Comparison of ENCODE assay signal across 9 cellular contexts in genomic region chr11:115924744-115925567, GRCh38.
DNase-seq lines count a peak whose midpoint lies in the region; ATAC-seq and TF ChIP-seq lines count a peak whose summit lies in the region.
"Had no signal": no experiment of that assay in that cellular context is flagged by ENCODE, and none has a peak within 500 bp of the region (broad histone marks: within the 10 kb centered on the region; RNA-seq: fewer than 3 reads in every experiment).

No MANE protein-coding gene starts in this region.

- ATAC-seq in HG02884 (IDR thresholded peaks at IDR 0.05; ENCODE audit: unreplicated experiment) (peak; percentile 84), T-helper 17 cell (peak; percentile 50)

- H3K27me3 ChIP-seq in left ventricle myocardium inferior (ENCODE audit: low read depth): peaks cover 42% of the 10 kb centered on the region

- no peak overlapping the region for H3K27ac ChIP-seq in left ventricle myocardium inferior (replicated peaks)

- H3K9me3 ChIP-seq in T-helper 17 cell (ENCODE audit: control insufficient read depth, low read length, poor library complexity, severe bottlenecking) (no peaks in the 10 kb centered on the region), left ventricle myocardium inferior (replicated peaks) (no peaks in the 10 kb centered on the region)

- H3K4me1 ChIP-seq in left ventricle myocardium inferior: peaks cover 4% of the 10 kb centered on the region

- no peak for TF ChIP-seq CTCF in left ventricle myocardium inferior (IDR thresholded peaks at IDR 0.05; ENCODE audit: borderline replicate concordance)

- no peaks in the 10 kb centered on the region for H3K36me3 ChIP-seq in left ventricle myocardium inferior

- H3K4me1 Mint-ChIP-seq in T-helper 17 cell: no peaks in the 10 kb centered on the region

- H3K4me3 Mint-ChIP-seq in T-helper 17 cell: no peak overlapping the region

- H3K36me3 Mint-ChIP-seq in T-helper 17 cell (ENCODE audit: low read depth): no peaks in the 10 kb centered on the region

- no peak overlapping the region for H3K27ac Mint-ChIP-seq in T-helper 17 cell

- no peaks in the 10 kb centered on the region for H3K27me3 Mint-ChIP-seq in T-helper 17 cell

- DNase-seq in stimulated activated CD4-positive, alpha-beta T cell treated with anti-CD3 and anti-CD28 coated beads, Interleukin-4, amount 100 ng/mL, for 24 hours: peak; percentile 21
- no peak for DNase-seq in stimulated activated CD4-positive, alpha-beta T cell treated with anti-CD3 and anti-CD28 coated beads, Interleukin-12 subunit alpha, Interleukin-12 subunit beta, amount 100 ng/mL, for 4 hours
- DNase-seq in T-helper 17 cell (no peak), iPS-NIHi7 (ENCODE audit: extremely low spot score) (no peak), left ventricle myocardium inferior (no peak), SKM-1 (lab: John Stamatoyannopoulos, UW; ENCODE audit: unreplicated experiment) (no peak), SKM-1 treated with dmso at 0.1 percent for 144 hours (lab: John Stamatoyannopoulos, UW; ENCODE audit: unreplicated experiment) (no peak)
- DNase-seq: NCI-H2029 treated with DMSO at 0.1 percent for 48 hours had no signal

- no peak overlapping the region for H3K4me3 ChIP-seq in left ventricle myocardium inferior

- intact Hi-C loops in left ventricle myocardium inferior (cut with micrococcal nuclease): no loop called here
